Comparison of ENCODE assay signal across 20 cellular contexts in genomic region chr12:30977124-30977523, GRCh38. TPM values are rescaled to one million over a fixed set of nuclear protein-coding genes. Genes with fewer than 3 reads are reported as not detected.
"Had no signal": no experiment of that assay in that cellular context is flagged by ENCODE, and none has a peak within 500 bp of the region (broad histone marks: within the 10 kb centered on the region; RNA-seq: fewer than 3 reads in every experiment).

No MANE protein-coding gene starts in this region.

- H3K27me3 ChIP-seq: colonic mucosa, neural progenitor cell, transverse colon had no signal

- H3K9me3 ChIP-seq: colonic mucosa, left ventricle myocardium inferior, lower lobe of right lung, thoracic aorta, transverse colon had no signal

- H3K4me1 ChIP-seq: colonic mucosa, foreskin keratinocyte, lower lobe of right lung, transverse colon had no signal

- ATAC-seq: foreskin keratinocyte; left cardiac atrium; lower lobe of right lung; natural killer cell treated with Interleukin-12 subunit alpha and Interleukin-12 subunit beta and Interleukin-15 and Interleukin-18, amount 100 ng/mL, for 72 hours; sciatic nerve; stimulated activated naive B cell treated with anti-CD40 and anti-IgM and Interleukin-4, amounts not matched to agents 10 μg/mL and 1 μg/mL and 100 μg/mL, for 72 hours; stimulated activated naive CD8-positive, alpha-beta T cell treated with anti-CD3 and anti-CD28 coated beads, Interleukin-15, amount 100 ng/mL, for 72 hours had no signal

- H3K36me3 ChIP-seq: colonic mucosa, left ventricle myocardium inferior, lower lobe of right lung, neural progenitor cell, thoracic aorta, transverse colon had no signal

- H3K9ac ChIP-seq: neural progenitor cell had no signal

- H3K79me2 ChIP-seq: hepatocyte had no signal

- FAIRE-seq: endothelial cell of umbilical vein, kidney had no signal

- H3K4me2 ChIP-seq: hepatocyte, neural progenitor cell had no signal

- H3K27ac ChIP-seq: colonic mucosa, foreskin keratinocyte, left ventricle myocardium inferior, lower lobe of right lung, neural progenitor cell, thoracic aorta, transverse colon had no signal

- H3K4me3 ChIP-seq: colonic mucosa, hepatocyte, left ventricle myocardium inferior, lower lobe of right lung, neural progenitor cell, thoracic aorta, transverse colon had no signal

- H2AFZ ChIP-seq: hepatocyte, neural progenitor cell had no signal

- DNase-seq: colonic mucosa; dermis blood vessel endothelial cell; effector CD4-positive, alpha-beta T cell; erythroblast; foreskin keratinocyte; kidney; left cardiac atrium; left ventricle myocardium inferior; lower lobe of right lung; stimulated activated CD4-positive, alpha-beta T cell treated with anti-CD3 and anti-CD28 coated beads, Interleukin-2, amount 100 ng/mL, for 24 hours; stimulated activated CD4-positive, alpha-beta T cell treated with anti-CD3 and anti-CD28 coated beads, Interleukin-4, amount 100 ng/mL, for 4 hours; stimulated activated naive B cell treated with anti-CD40 and anti-IgM and Interleukin-4, amounts not matched to agents 10 μg/mL and 1 μg/mL and 100 μg/mL, for 72 hours; stimulated activated naive CD8-positive, alpha-beta T cell treated with anti-CD3 and anti-CD28 coated beads, Interleukin-15, amount 100 ng/mL, for 72 hours; transverse colon had no signal

RNA-seq across cellular contexts. Expression of gene TSPAN11, which starts 50.6 kb away (rescaled TPM):
- total RNA-seq: foreskin keratinocyte; natural killer cell treated with Interleukin-12 subunit alpha and Interleukin-12 subunit beta and Interleukin-15 and Interleukin-18, amount 100 ng/mL, for 72 hours had no signal
